Comparison of ENCODE assay signal across 1 cellular context in the genomic region with DNA sequence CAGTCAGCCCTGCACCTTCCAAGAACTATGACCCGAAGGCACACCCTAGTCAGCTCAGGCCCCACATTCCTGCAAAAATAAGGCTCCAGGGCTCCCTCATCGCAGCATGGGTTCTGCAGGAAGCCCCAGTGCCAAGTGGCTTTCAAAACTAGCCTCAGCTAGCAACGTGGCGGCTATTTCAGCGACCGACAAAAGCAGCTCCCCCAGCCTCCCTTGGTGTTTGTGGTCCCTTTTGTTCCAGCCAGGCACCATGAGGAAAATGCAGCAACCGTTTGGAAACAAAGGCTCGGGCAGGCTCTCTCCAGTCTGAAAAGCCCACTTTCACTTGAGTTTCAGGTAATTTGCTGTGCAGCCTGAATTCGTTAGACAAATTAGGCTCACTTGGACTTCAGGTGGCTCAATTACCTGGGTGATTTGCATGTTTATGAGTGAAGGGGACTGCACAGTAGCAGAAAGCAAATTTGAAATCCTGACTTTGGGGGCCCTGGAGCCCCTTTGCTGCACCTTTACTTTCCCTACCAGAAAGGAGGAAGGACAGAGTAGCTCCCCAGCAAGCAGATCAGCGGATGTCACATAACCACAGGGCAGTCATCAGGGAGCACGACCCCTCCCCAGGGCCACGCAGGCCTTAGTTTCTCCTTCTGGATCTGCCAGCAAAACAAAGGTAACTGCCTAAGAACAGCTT.
TF ChIP-seq lines count a peak whose summit lies in the region.

No MANE protein-coding gene starts in this region.

TF ChIP-seq in H1, 55 proteins besides CTCF, POLR2A, EP300 and RAD21 (continued from another document):
- TF ChIP-seq, protein P1, sequence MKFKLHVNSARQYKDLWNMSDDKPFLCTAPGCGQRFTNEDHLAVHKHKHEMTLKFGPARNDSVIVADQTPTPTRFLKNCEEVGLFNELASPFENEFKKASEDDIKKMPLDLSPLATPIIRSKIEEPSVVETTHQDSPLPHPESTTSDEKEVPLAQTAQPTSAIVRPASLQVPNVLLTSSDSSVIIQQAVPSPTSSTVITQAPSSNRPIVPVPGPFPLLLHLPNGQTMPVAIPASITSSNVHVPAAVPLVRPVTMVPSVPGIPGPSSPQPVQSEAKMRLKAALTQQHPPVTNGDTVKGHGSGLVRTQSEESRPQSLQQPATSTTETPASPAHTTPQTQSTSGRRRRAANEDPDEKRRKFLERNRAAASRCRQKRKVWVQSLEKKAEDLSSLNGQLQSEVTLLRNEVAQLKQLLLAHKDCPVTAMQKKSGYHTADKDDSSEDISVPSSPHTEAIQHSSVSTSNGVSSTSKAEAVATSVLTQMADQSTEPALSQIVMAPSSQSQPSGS (IDR thresholded peaks at IDR 0.05; ENCODE audit: low read length) = no peak
- TF ChIP-seq EGR1 (IDR thresholded peaks at IDR 0.05; ENCODE audit: borderline replicate concordance, low read depth, low read length) (no peak), CBX5 (IDR thresholded peaks at IDR 0.05; ENCODE audit: low read depth, low read length) (no peak)
